ENCODE assay signal across 8 cellular contexts in the genomic region with DNA sequence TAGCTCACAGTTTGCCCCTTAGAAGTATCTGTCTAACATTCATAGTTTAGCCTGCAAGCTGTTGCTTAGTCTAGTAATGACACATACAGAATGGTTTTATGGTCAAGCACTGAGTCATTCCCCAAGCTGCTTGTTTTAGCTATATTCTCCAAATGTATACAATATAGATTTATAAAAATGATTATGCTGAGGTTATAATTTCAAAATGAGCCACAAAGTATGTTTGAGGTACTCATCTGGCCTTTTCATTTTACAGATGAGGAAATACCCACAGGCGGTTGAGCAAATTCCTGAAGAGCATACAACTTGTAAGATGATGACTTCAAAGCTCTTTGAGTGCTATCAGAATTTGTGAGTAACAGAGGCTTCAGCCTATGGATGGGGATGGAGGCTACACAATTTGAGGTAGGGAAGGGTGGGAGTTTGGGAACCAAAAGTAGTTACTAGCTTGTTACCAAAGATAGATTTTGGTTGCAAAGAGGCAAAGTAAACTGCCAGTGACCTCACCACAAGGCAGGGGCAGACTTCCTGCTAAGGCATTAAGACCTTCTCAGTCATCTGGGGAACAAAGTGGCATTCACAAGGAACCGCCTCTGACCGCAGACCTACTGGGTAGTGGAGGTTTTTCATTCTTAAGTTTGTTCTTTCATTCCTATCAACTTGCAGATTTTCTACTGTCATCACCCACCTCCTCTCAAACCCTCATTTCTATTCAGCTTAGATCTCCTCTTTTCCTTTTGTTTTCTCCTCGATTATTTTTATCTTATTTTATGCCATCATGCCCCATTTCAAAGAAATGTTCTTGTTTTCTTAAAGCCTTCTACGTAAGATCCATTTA.
DNase-seq lines count a peak whose midpoint lies in the region; ATAC-seq lines count a peak whose summit lies in the region.

No MANE protein-coding gene starts in this region.

- no peaks in the 10 kb centered on the region for H3K9me3 Mint-ChIP-seq in effector memory CD8-positive, alpha-beta T cell
- peaks cover 0 to 3% of the 10 kb centered on the region in 2 donors for H3K9me3 Mint-ChIP-seq in stimulated activated naive B cell treated with anti-CD40 and anti-IgM and Interleukin-4, amounts not matched to agents 10 μg/mL and 1 μg/mL and 100 μg/mL, for 72 hours

- ATAC-seq in GM18861 (IDR thresholded peaks at IDR 0.05; ENCODE audit: unreplicated experiment): peak; percentile 86
- ATAC-seq in HG02610 (IDR thresholded peaks at IDR 0.05; ENCODE audit: unreplicated experiment): peak; percentile 92
- peak; percentile 85 for ATAC-seq in effector memory CD8-positive, alpha-beta T cell (replicated peaks)
- ATAC-seq in stimulated activated naive B cell treated with anti-CD40 and anti-IgM and Interleukin-4, amounts not matched to agents 10 μg/mL and 1 μg/mL and 100 μg/mL, for 72 hours (replicated peaks): peak; percentile 34 to 45

- peaks cover 0 to 5% of the 10 kb centered on the region in 2 donors for H3K27me3 Mint-ChIP-seq in effector memory CD8-positive, alpha-beta T cell
- H3K27me3 Mint-ChIP-seq in stimulated activated naive B cell treated with anti-CD40 and anti-IgM and Interleukin-4, amounts not matched to agents 10 μg/mL and 1 μg/mL and 100 μg/mL, for 72 hours: no peaks in the 10 kb centered on the region

- peaks cover 7 to 8% of the 10 kb centered on the region in 2 donors for H3K4me1 Mint-ChIP-seq in effector memory CD8-positive, alpha-beta T cell (ENCODE audit: low read depth in 2 of 2)
- H3K4me1 Mint-ChIP-seq in stimulated activated naive B cell treated with anti-CD40 and anti-IgM and Interleukin-4, amounts not matched to agents 10 μg/mL and 1 μg/mL and 100 μg/mL, for 72 hours: no peaks in the 10 kb centered on the region

- no peaks in the 10 kb centered on the region for H3K36me3 Mint-ChIP-seq in effector memory CD8-positive, alpha-beta T cell (ENCODE audit: insufficient read depth)
- H3K36me3 Mint-ChIP-seq in stimulated activated naive B cell treated with anti-CD40 and anti-IgM and Interleukin-4, amounts not matched to agents 10 μg/mL and 1 μg/mL and 100 μg/mL, for 72 hours: no peaks in the 10 kb centered on the region

- H3K4me3 Mint-ChIP-seq in effector memory CD8-positive, alpha-beta T cell: peak overlapping the region; percentile 1
- H3K4me3 Mint-ChIP-seq in stimulated activated naive B cell treated with anti-CD40 and anti-IgM and Interleukin-4, amounts not matched to agents 10 μg/mL and 1 μg/mL and 100 μg/mL, for 72 hours: no peak overlapping the region

- DNase-seq in NCI-H226 (peak; percentile 92), NAMALWA (ENCODE audit: low spot score) (no peak), NCI-H1092 treated with DMSO at 0.1 percent for 48 hours (lab: John Stamatoyannopoulos, UW) (no peak)
- DNase-seq in effector memory CD8-positive, alpha-beta T cell: peak in 2 of 3 experiments; percentile 1 to 9
- no peak for DNase-seq in stimulated activated naive B cell treated with anti-CD40 and anti-IgM and Interleukin-4, amounts not matched to agents 10 μg/mL and 1 μg/mL and 100 μg/mL, for 72 hours
- no peak for DNase-seq in activated CD4-positive, CD25-positive, alpha-beta regulatory T cell (lab: John Stamatoyannopoulos, UW)

- no peak overlapping the region for H3K27ac Mint-ChIP-seq in effector memory CD8-positive, alpha-beta T cell
- H3K27ac Mint-ChIP-seq in stimulated activated naive B cell treated with anti-CD40 and anti-IgM and Interleukin-4, amounts not matched to agents 10 μg/mL and 1 μg/mL and 100 μg/mL, for 72 hours: no peak overlapping the region

Comparison
In these comparisons a context has a peak if more than half of its experiments do, and no peak if none do; other contexts are left out.
1. ATAC-seq: peak in every context shown above with its lines; median percentile 92 in HG02610; 86 in GM18861; 85 in effector memory CD8-positive, alpha-beta T cell; 40 in stimulated activated naive B cell treated with anti-CD40 and anti-IgM and Interleukin-4, amounts not matched to agents 10 μg/mL and 1 μg/mL and 100 μg/mL, for 72 hours.
2. DNase-seq: peak in NCI-H226 (single experiment) and effector memory CD8-positive, alpha-beta T cell (2 of 3); none in stimulated activated naive B cell treated with anti-CD40 and anti-IgM and Interleukin-4, amounts not matched to agents 10 μg/mL and 1 μg/mL and 100 μg/mL, for 72 hours (single experiment), NAMALWA (single experiment), activated CD4-positive, CD25-positive, alpha-beta regulatory T cell (0 of 4) and NCI-H1092 treated with DMSO at 0.1 percent for 48 hours (single experiment).
3. H3K4me3 Mint-ChIP-seq: peak in effector memory CD8-positive, alpha-beta T cell (2 of 2); none in stimulated activated naive B cell treated with anti-CD40 and anti-IgM and Interleukin-4, amounts not matched to agents 10 μg/mL and 1 μg/mL and 100 μg/mL, for 72 hours (0 of 2).